In genomic region chr13:106103779-106104178, GRCh38 we compare ENCODE assay signal across 15 cellular contexts.
DNase-seq lines count a peak whose midpoint lies in the region; ATAC-seq and TF ChIP-seq lines count a peak whose summit lies in the region.
"Had no signal": no experiment of that assay in that cellular context is flagged by ENCODE, and none has a peak within 500 bp of the region (broad histone marks: within the 10 kb centered on the region; RNA-seq: fewer than 3 reads in every experiment).

No MANE protein-coding gene starts in this region.

- POLR2A ChIA-PET in MCF 10A (lab: Yijun Ruan, JAX), result interaction anchor here (0.7 to 1.6 kb wide), 6 partner anchors 8 to 57 kb away, joined by 3 to 9 read pairs (median 6); no protein-coding TSS in a partner anchor

- H3K27ac Mint-ChIP-seq in MCF 10A (ENCODE audit: low read depth, unreplicated experiment), result peak overlapping the region; percentile 96
- H3K27ac Mint-ChIP-seq: activated CD4-positive, alpha-beta T cell treated with anti-CD3 and anti-CD28 coated beads, Interleukin-2, amount 10 ng/mL, durations not matched to agents 24 days and 14 days had no signal

- H3K27me3 Mint-ChIP-seq in MCF 10A (ENCODE audit: insufficient read depth, unreplicated experiment), result no peaks in the 10 kb centered on the region
- H3K27me3 Mint-ChIP-seq: activated CD4-positive, alpha-beta T cell treated with anti-CD3 and anti-CD28 coated beads, Interleukin-2, amount 10 ng/mL, durations not matched to agents 24 days and 14 days; central memory CD8-positive, alpha-beta T cell had no signal

- no peak for ATAC-seq in GM21390 (IDR thresholded peaks at IDR 0.05; ENCODE audit: unreplicated experiment)

- H3K36me3 ChIP-seq in breast epithelium (no peaks in the 10 kb centered on the region), sigmoid colon (no peaks in the 10 kb centered on the region)
- H3K36me3 ChIP-seq: thoracic aorta had no signal

- no TSS peak for BruUV-seq in MCF 10A (replicated peaks; lab: Mats Ljungman, UMichigan)

- H3K36me3 Mint-ChIP-seq in MCF 10A (ENCODE audit: insufficient read depth, unreplicated experiment), result no peaks in the 10 kb centered on the region

- intact Hi-C loops in MCF 10A (cut with micrococcal nuclease), result loop anchor here (2.0 to 5.0 kb wide), 2 partner anchors 47 to 429 kb away; no protein-coding TSS in a partner anchor
- intact Hi-C loops in breast epithelium (cut with DNase I; ENCODE audit: low total_unique reads), result no loop called here
- intact Hi-C loops in sigmoid colon (cut with DNase I), result no loop called here

- DNase-seq in MCF 10A (ENCODE audit: unreplicated experiment) (peak; percentile 89), breast epithelium (ENCODE audit: low spot score in 2 of 2) (no peak), SW480 (ENCODE audit: low spot score) (peak; percentile 48), iris pigment epithelial cell (ENCODE audit: low read depth) (peak; percentile 42), sigmoid colon (no peak), NCI-H774 (lab: John Stamatoyannopoulos, UW) (no peak), DMS153 treated with DMSO at 0.1 percent for 48 hours (lab: John Stamatoyannopoulos, UW; ENCODE audit: unreplicated experiment) (no peak)
- DNase-seq: 8988T; activated CD4-positive, alpha-beta T cell treated with anti-CD3 and anti-CD28 coated beads, Interleukin-2, amount 10 ng/mL, durations not matched to agents 24 days and 14 days; activated gamma-delta T cell; H7; NCI-H146 had no signal

- TF ChIP-seq EP300 in sigmoid colon (IDR thresholded peaks at IDR 0.05), result no peak

- H3K27me3 ChIP-seq in breast epithelium, result no peaks in the 10 kb centered on the region
- H3K27me3 ChIP-seq in sigmoid colon, result no peaks in the 10 kb centered on the region

- no peak overlapping the region for H3K27ac ChIP-seq in breast epithelium
- H3K27ac ChIP-seq in sigmoid colon, result no peak overlapping the region
- H3K27ac ChIP-seq: thoracic aorta had no signal

- peak overlapping the region; percentile 67 for H3K4me3 Mint-ChIP-seq in MCF 10A (ENCODE audit: unreplicated experiment)
- H3K4me3 Mint-ChIP-seq: activated CD4-positive, alpha-beta T cell treated with anti-CD3 and anti-CD28 coated beads, Interleukin-2, amount 10 ng/mL, durations not matched to agents 24 days and 14 days; central memory CD8-positive, alpha-beta T cell had no signal

- H3K9me3 Mint-ChIP-seq in MCF 10A (ENCODE audit: unreplicated experiment), result no peaks in the 10 kb centered on the region
- H3K9me3 Mint-ChIP-seq: activated CD4-positive, alpha-beta T cell treated with anti-CD3 and anti-CD28 coated beads, Interleukin-2, amount 10 ng/mL, durations not matched to agents 24 days and 14 days had no signal

- H3K4me3 ChIP-seq in breast epithelium (no peak overlapping the region), sigmoid colon (no peak overlapping the region)
- H3K4me3 ChIP-seq: thoracic aorta had no signal

- peaks cover 56% of the 10 kb centered on the region for H3K4me1 Mint-ChIP-seq in MCF 10A (ENCODE audit: insufficient read depth, unreplicated experiment)
- H3K4me1 Mint-ChIP-seq: activated CD4-positive, alpha-beta T cell treated with anti-CD3 and anti-CD28 coated beads, Interleukin-2, amount 10 ng/mL, durations not matched to agents 24 days and 14 days; central memory CD8-positive, alpha-beta T cell had no signal

- H3K4me1 ChIP-seq in breast epithelium (no peaks in the 10 kb centered on the region), sigmoid colon (peaks cover 0 to 12% (median 0%) of the 10 kb centered on the region in 4 donors)

- TF ChIP-seq POLR2A in breast epithelium (IDR thresholded peaks at IDR 0.05) (no peak), sigmoid colon (IDR thresholded peaks at IDR 0.05) (no peak)

- CTCF ChIA-PET in MCF 10A (lab: Yijun Ruan, JAX), result interaction anchor here (0.7 kb wide), 1 partner anchor 580 kb away, joined by 3 read pairs; no protein-coding TSS in a partner anchor

- H3K9me3 ChIP-seq in breast epithelium (no peaks in the 10 kb centered on the region), sigmoid colon (no peaks in the 10 kb centered on the region)
- H3K9me3 ChIP-seq: thoracic aorta had no signal

- WGBS in sigmoid colon, 2 donors, result 52 to 78% methylated on average over 10 of the region's 10 CpGs

- TF ChIP-seq CTCF in MCF 10A (IDR thresholded peaks at IDR 0.05; ENCODE audit: unreplicated experiment) (no peak), breast epithelium (IDR thresholded peaks at IDR 0.05) (no peak), sigmoid colon (IDR thresholded peaks at IDR 0.05) (no peak)

Comparison
In these comparisons a context has a peak if more than half of its experiments do, and no peak if none do; other contexts are left out.
1. DNase-seq: peak in MCF 10A (single experiment), SW480 (single experiment) and iris pigment epithelial cell (single experiment); none in breast epithelium (0 of 2), sigmoid colon (single experiment), NCI-H774 (single experiment) and DMS153 treated with DMSO at 0.1 percent for 48 hours (single experiment).